In the genomic region with DNA sequence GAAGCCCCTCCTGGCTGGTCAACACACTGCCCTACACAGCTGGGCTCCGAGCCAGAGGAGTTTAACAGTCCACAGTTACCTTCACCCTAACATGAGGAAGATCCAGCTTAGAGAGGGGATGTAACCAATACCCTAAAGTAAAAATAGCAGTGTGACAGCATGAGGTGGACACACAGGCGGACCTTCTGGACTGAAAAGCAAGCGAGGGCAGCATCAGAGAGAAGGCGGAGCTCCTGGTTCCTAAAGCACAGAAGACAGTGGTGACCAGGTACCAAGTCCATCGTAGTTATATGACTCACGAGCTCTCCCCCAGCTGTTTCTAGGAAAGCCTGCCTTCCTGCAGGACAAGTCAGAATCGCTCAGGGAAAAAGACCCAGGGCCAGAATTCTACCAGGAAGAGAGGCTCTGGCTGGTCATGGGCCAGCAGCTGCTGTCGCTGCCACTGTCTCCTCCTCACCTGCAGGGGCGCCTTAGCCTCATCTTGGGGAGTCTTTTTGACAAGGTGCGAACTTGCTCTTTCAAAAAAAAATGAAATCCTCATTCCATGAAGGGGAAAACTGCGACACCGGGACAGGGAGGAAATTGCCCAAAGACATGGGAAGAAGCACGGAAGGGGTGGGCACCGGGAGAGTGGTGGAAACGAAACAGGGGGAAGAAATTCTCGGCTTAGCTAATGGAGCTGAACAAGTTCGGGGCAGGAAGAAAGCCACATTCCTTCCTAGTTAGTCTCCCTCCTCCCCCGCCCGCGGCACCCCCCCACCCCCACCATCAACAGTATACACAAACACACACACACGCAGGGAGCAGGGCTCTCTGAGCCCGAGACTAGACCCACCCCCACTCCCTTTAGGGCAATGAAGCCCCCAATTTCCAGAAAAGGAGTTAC, we compare ENCODE assay signal across 8 cellular contexts. TPM values are rescaled to one million over a fixed set of nuclear protein-coding genes. Genes with fewer than 3 reads are reported as not detected.
DNase-seq lines count a peak whose midpoint lies in the region; ATAC-seq and TF ChIP-seq lines count a peak whose summit lies in the region.

No MANE protein-coding gene starts in this region.

- no peaks in the 10 kb centered on the region for H3K27me3 Mint-ChIP-seq in CD4-positive, alpha-beta memory T cell
- no peaks in the 10 kb centered on the region for H3K27me3 Mint-ChIP-seq in activated T-helper 2 cell treated with anti-CD3 and anti-CD28 coated beads, Interferon-gamma antibody, Interleukin-2, Interleukin-4, amounts not matched to agents 10 μg/mL and 5 μg/mL and 100 μg/mL, durations not matched to agents 14 hours and 24 hours and 36 hours (ENCODE audit: low read depth)

- peak overlapping the region; percentile 90 for H3K4me2 ChIP-seq in OCI-LY7 (ENCODE audit: low read length)

- H3K9me2 ChIP-seq in OCI-LY7 (ENCODE audit: insufficient read depth, low read length), result no peaks in the 10 kb centered on the region

- peak overlapping the region; percentile 92 to 100 (median 98) for H3K4me3 Mint-ChIP-seq in CD4-positive, alpha-beta memory T cell
- peak overlapping the region; percentile 95 for H3K4me3 Mint-ChIP-seq in activated T-helper 2 cell treated with anti-CD3 and anti-CD28 coated beads, Interferon-gamma antibody, Interleukin-2, Interleukin-4, amounts not matched to agents 10 μg/mL and 5 μg/mL and 100 μg/mL, durations not matched to agents 14 hours and 24 hours and 36 hours (ENCODE audit: low read depth)

- TF ChIP-seq CTCF in OCI-LY7 (conservative IDR thresholded peaks at IDR 0.05; ENCODE audit: low read length) (peak; percentile 95), fibroblast of villous mesenchyme (IDR thresholded peaks at IDR 0.05; ENCODE audit: insufficient read depth, low read depth, low read length) (peak; percentile 68), omental fat pad (IDR thresholded peaks at IDR 0.05) (no peak)

- H3K9me3 ChIP-seq in CD4-positive, alpha-beta memory T cell (ENCODE audit: control insufficient read depth in 1 of 2, low read length in 2 of 2), result no peaks in the 10 kb centered on the region
- no peaks in the 10 kb centered on the region for H3K9me3 ChIP-seq in OCI-LY7 (ENCODE audit: low read length)

- CTCF ChIA-PET in CD4-positive, alpha-beta memory T cell (lab: Charles Lee; ENCODE audit: partially characterized antibody), result interaction anchor here (0.7 to 8.0 kb wide), 34 partner anchors 11 to 396 kb away, joined by 3 to 131 read pairs (median 5); a partner anchor contains a TSS
- CTCF ChIA-PET in OCI-LY7 (lab: Charles Lee; ENCODE audit: unreplicated experiment), result interaction anchor here (0.6 to 0.7 kb wide), 3 partner anchors 31 to 66 kb away, joined by 3 read pairs; no protein-coding TSS in a partner anchor

- H3K4me1 ChIP-seq in CD4-positive, alpha-beta memory T cell (ENCODE audit: insufficient read depth, low read length), result peaks cover 51% of the 10 kb centered on the region
- H3K4me1 ChIP-seq in OCI-LY7 (ENCODE audit: insufficient read depth, low read length, poor library complexity, severe bottlenecking), result peaks cover 17% of the 10 kb centered on the region

- no peak overlapping the region; the same call in 1 of the 2 replicates for H2AFZ ChIP-seq in OCI-LY7 (ENCODE audit: low read length)

- peaks cover 63% of the 10 kb centered on the region for H3K79me2 ChIP-seq in OCI-LY7 (ENCODE audit: insufficient read depth, low read depth, low read length)

- DNase-seq in CD4-positive, alpha-beta memory T cell, result peak; percentile 62 to 69 (median 64)
- peak; percentile 76 for DNase-seq in HCEC 1CT
- peak; percentile 79 for DNase-seq in OCI-LY7 (ENCODE audit: low spot score)
- peak; percentile 60 for DNase-seq in activated T-helper 2 cell treated with anti-CD3 and anti-CD28 coated beads, Interferon-gamma antibody, Interleukin-2, Interleukin-4, amounts not matched to agents 10 μg/mL and 5 μg/mL and 100 μg/mL, durations not matched to agents 14 hours and 24 hours and 36 hours (ENCODE audit: low spot score)
- peak; percentile 84 for DNase-seq in fibroblast of villous mesenchyme (ENCODE audit: low read depth)
- DNase-seq in omental fat pad (ENCODE audit: low spot score), result peak; percentile 38

- POLR2A ChIA-PET in CD4-positive, alpha-beta memory T cell (lab: Charles Lee; ENCODE audit: partially characterized antibody), result interaction anchor here (0.7 to 8.1 kb wide), 20 partner anchors 14 to 324 kb away, joined by 3 to 83 read pairs (median 10); a partner anchor contains a TSS
- POLR2A ChIA-PET in OCI-LY7 (lab: Charles Lee), result interaction anchor here (1.0 to 3.1 kb wide), 3 partner anchors 24 to 52 kb away, joined by 3 to 8 read pairs (median 8); a partner anchor contains a TSS

- no peaks in the 10 kb centered on the region for H3K27me3 ChIP-seq in CD4-positive, alpha-beta memory T cell (ENCODE audit: insufficient read depth, low read length)

- no TSS peak for BruUV-seq in OCI-LY7 (replicated peaks; lab: Mats Ljungman, UMichigan)

- peaks cover 0 to 17% of the 10 kb centered on the region in 2 donors for H3K36me3 Mint-ChIP-seq in CD4-positive, alpha-beta memory T cell
- peaks cover 3% of the 10 kb centered on the region for H3K36me3 Mint-ChIP-seq in activated T-helper 2 cell treated with anti-CD3 and anti-CD28 coated beads, Interferon-gamma antibody, Interleukin-2, Interleukin-4, amounts not matched to agents 10 μg/mL and 5 μg/mL and 100 μg/mL, durations not matched to agents 14 hours and 24 hours and 36 hours (ENCODE audit: low read depth)

- ATAC-seq in omental fat pad (ENCODE audit: low FRiP score) (peak; percentile 45), HG02970 (IDR thresholded peaks at IDR 0.05; ENCODE audit: low FRiP score, unreplicated experiment) (no peak), HG02870 (IDR thresholded peaks at IDR 0.05; ENCODE audit: unreplicated experiment) (no peak)

- peaks cover 16 to 54% (median 37%) of the 10 kb centered on the region in 4 donors for H3K4me1 Mint-ChIP-seq in CD4-positive, alpha-beta memory T cell
- peaks cover 11% of the 10 kb centered on the region for H3K4me1 Mint-ChIP-seq in activated T-helper 2 cell treated with anti-CD3 and anti-CD28 coated beads, Interferon-gamma antibody, Interleukin-2, Interleukin-4, amounts not matched to agents 10 μg/mL and 5 μg/mL and 100 μg/mL, durations not matched to agents 14 hours and 24 hours and 36 hours (ENCODE audit: low read depth)

- peak overlapping the region; percentile 96 for H3K27ac ChIP-seq in CD4-positive, alpha-beta memory T cell (ENCODE audit: low read depth, low read length)
- H3K27ac ChIP-seq in OCI-LY7 (ENCODE audit: low read depth, low read length, poor library complexity, severe bottlenecking), result peak overlapping the region; percentile 52

- H3K36me3 ChIP-seq in CD4-positive, alpha-beta memory T cell (ENCODE audit: insufficient read depth, low read length), result no peaks in the 10 kb centered on the region
- no peaks in the 10 kb centered on the region for H3K36me3 ChIP-seq in OCI-LY7 (ENCODE audit: insufficient read depth, low read length)

- peak overlapping the region; percentile 88 to 96 for H3K4me3 ChIP-seq in CD4-positive, alpha-beta memory T cell (ENCODE audit: low read length in 2 of 2)
- H3K4me3 ChIP-seq in OCI-LY7 (ENCODE audit: low read depth, low read length, poor library complexity, severe bottlenecking), result peak overlapping the region; percentile 92
- H3K4me3 ChIP-seq in fibroblast of villous mesenchyme (ENCODE audit: low read depth, low read length), result peak overlapping the region; percentile 76

- intact Hi-C loops in CD4-positive, alpha-beta memory T cell (cut with micrococcal nuclease), result loop anchor here (1.0 to 2.0 kb wide), 3 partner anchors 13 to 327 kb away; no protein-coding TSS in a partner anchor
- intact Hi-C loops in OCI-LY7 (cut with micrococcal nuclease; ENCODE audit: unreplicated experiment), result loop anchor here (1.0 to 10.0 kb wide), 4 partner anchors 155 to 995 kb away; a partner anchor contains a TSS
- intact Hi-C loops in activated T-helper 2 cell treated with anti-CD3 and anti-CD28 coated beads, Interferon-gamma antibody, Interleukin-2, Interleukin-4, amounts not matched to agents 10 μg/mL and 5 μg/mL and 100 μg/mL, durations not matched to agents 14 hours and 24 hours and 36 hours (cut with micrococcal nuclease), result loop anchor here (2.0 kb wide), 1 partner anchor 49 kb away; no protein-coding TSS in a partner anchor

- H3K27ac Mint-ChIP-seq in CD4-positive, alpha-beta memory T cell, result peak overlapping the region; percentile 94 to 99 (median 96)
- peak overlapping the region; percentile 88 for H3K27ac Mint-ChIP-seq in activated T-helper 2 cell treated with anti-CD3 and anti-CD28 coated beads, Interferon-gamma antibody, Interleukin-2, Interleukin-4, amounts not matched to agents 10 μg/mL and 5 μg/mL and 100 μg/mL, durations not matched to agents 14 hours and 24 hours and 36 hours

- H3K9me3 Mint-ChIP-seq in CD4-positive, alpha-beta memory T cell, result peaks cover 0 to 1% (median 0%) of the 10 kb centered on the region in 8 donors
- no peaks in the 10 kb centered on the region for H3K9me3 Mint-ChIP-seq in activated T-helper 2 cell treated with anti-CD3 and anti-CD28 coated beads, Interferon-gamma antibody, Interleukin-2, Interleukin-4, amounts not matched to agents 10 μg/mL and 5 μg/mL and 100 μg/mL, durations not matched to agents 14 hours and 24 hours and 36 hours

- no peaks in the 10 kb centered on the region for H4K20me1 ChIP-seq in OCI-LY7 (ENCODE audit: insufficient read depth, low read length)

RNA-seq across cellular contexts. Expression of a gene that starts 1.7 kb away (rescaled TPM):
- 10 to 100 TPM; 34.9 to 35.9 TPM for total RNA-seq in CD4-positive, alpha-beta memory T cell
- 10 to 100 TPM in 1 of 2 donors, 1 to 10 TPM in 1; 6.5 to 16.7 TPM for polyA plus RNA-seq in CD4-positive, alpha-beta memory T cell
- 14.4 and 18.7 TPM in 2 replicates for total RNA-seq in OCI-LY7 (2014; rRNA removed; shearing (Covaris generic))
- 24.6 and 26.5 TPM in 2 replicates for total RNA-seq in OCI-LY7 (2022)
- total RNA-seq in activated T-helper 2 cell treated with anti-CD3 and anti-CD28 coated beads, Interferon-gamma antibody, Interleukin-2, Interleukin-4, amounts not matched to agents 10 μg/mL and 5 μg/mL and 100 μg/mL, durations not matched to agents 14 hours and 24 hours and 36 hours, result 27.0 and 27.5 TPM in 2 replicates
- 15.1 and 19.9 TPM in 2 replicates for total RNA-seq in fibroblast of villous mesenchyme
- 10 to 100 TPM; 18.1 to 43.1 (median 24.8) TPM for total RNA-seq in omental fat pad

RNA-seq across cellular contexts. Expression of a gene that starts 23.2 kb away (rescaled TPM):
- 100 to 1,000 TPM; 231 to 249 TPM for total RNA-seq in CD4-positive, alpha-beta memory T cell
- 100 to 1,000 TPM in 1 of 2 donors, 10 to 100 TPM in 1; 82.4 to 130 TPM for polyA plus RNA-seq in CD4-positive, alpha-beta memory T cell
- total RNA-seq in OCI-LY7 (2014; rRNA removed; shearing (Covaris generic)), result 159 and 200 TPM in 2 replicates
- total RNA-seq in OCI-LY7 (2022), result 189 and 201 TPM in 2 replicates
- total RNA-seq in activated T-helper 2 cell treated with anti-CD3 and anti-CD28 coated beads, Interferon-gamma antibody, Interleukin-2, Interleukin-4, amounts not matched to agents 10 μg/mL and 5 μg/mL and 100 μg/mL, durations not matched to agents 14 hours and 24 hours and 36 hours, result 196 and 201 TPM in 2 replicates
- total RNA-seq in fibroblast of villous mesenchyme, result 209 and 241 TPM in 2 replicates
- total RNA-seq in omental fat pad, result 100 to 1,000 TPM; 193 to 275 (median 236) TPM

RNA-seq across cellular contexts. Expression of a gene that starts 37.5 kb away (rescaled TPM):
- total RNA-seq in CD4-positive, alpha-beta memory T cell, result 10 to 100 TPM; 95.3 to 95.6 TPM
- polyA plus RNA-seq in CD4-positive, alpha-beta memory T cell, result 10 to 100 TPM; 88.8 to 94.3 TPM
- 96.0 and 99.8 TPM in 2 replicates for total RNA-seq in OCI-LY7 (2014; rRNA removed; shearing (Covaris generic))
- 96.7 and 101 TPM in 2 replicates for total RNA-seq in OCI-LY7 (2022)
- total RNA-seq in activated T-helper 2 cell treated with anti-CD3 and anti-CD28 coated beads, Interferon-gamma antibody, Interleukin-2, Interleukin-4, amounts not matched to agents 10 μg/mL and 5 μg/mL and 100 μg/mL, durations not matched to agents 14 hours and 24 hours and 36 hours, result 132 and 141 TPM in 2 replicates
- 92.8 and 93.1 TPM in 2 replicates for total RNA-seq in fibroblast of villous mesenchyme
- 100 to 1,000 TPM in 3 of 4 donors, 10 to 100 TPM in 1; 96.9 to 140 (median 102) TPM for total RNA-seq in omental fat pad

RNA-seq across cellular contexts. Expression of a gene that starts 51.5 kb away (rescaled TPM):
- 1,000 to 10,000 TPM; 1,962 to 1,978 TPM for total RNA-seq in CD4-positive, alpha-beta memory T cell
- polyA plus RNA-seq in CD4-positive, alpha-beta memory T cell, result 1,000 to 10,000 TPM; 1,135 to 1,692 TPM
- 1,188 and 1,580 TPM in 2 replicates for total RNA-seq in OCI-LY7 (2014; rRNA removed; shearing (Covaris generic))
- total RNA-seq in OCI-LY7 (2022) (1,496 and 1,653 TPM in 2 replicates), fibroblast of villous mesenchyme (357 and 396 TPM in 2 replicates), omental fat pad (100 to 1,000 TPM; 600 to 891 (median 689) TPM)
- total RNA-seq in activated T-helper 2 cell treated with anti-CD3 and anti-CD28 coated beads, Interferon-gamma antibody, Interleukin-2, Interleukin-4, amounts not matched to agents 10 μg/mL and 5 μg/mL and 100 μg/mL, durations not matched to agents 14 hours and 24 hours and 36 hours, result 1,564 and 1,579 TPM in 2 replicates

Comparison
In these comparisons a context has a peak if more than half of its experiments do, and no peak if none do; other contexts are left out.
1. CTCF ChIP-seq: peak in OCI-LY7 (single experiment) and fibroblast of villous mesenchyme (single experiment); none in omental fat pad (0 of 3).
2. Peak in every context shown above with its lines, with median percentiles within 50 percentile points of each other: DNase-seq and H3K4me3 ChIP-seq.